22 cellular contexts compared by ENCODE assay signal in the genomic region with DNA sequence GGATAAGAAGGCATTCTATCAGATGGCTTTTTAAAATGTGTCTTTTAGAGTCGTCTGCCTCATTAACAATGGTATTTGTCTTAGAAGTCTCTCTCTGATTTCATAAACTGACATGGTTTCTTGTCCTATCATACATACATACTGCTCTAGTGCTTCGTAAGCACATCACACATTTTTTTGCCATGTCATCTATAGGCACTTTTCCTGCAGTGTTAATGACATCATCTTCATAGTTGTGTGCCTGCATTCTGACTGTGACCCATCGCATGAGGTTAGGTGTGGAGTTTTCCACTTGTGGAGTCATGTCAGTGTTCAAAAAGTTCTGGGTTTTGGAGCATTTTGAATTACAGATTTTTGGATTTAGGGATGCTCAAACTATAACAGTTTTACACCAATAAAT.
"Had no signal": no experiment of that assay in that cellular context is flagged by ENCODE, and none has a peak within 500 bp of the region (broad histone marks: within the 10 kb centered on the region; RNA-seq: fewer than 3 reads in every experiment).

No MANE protein-coding gene starts in this region.

- DNase-seq: activated CD4-positive, alpha-beta T cell treated with anti-CD3 and anti-CD28 coated beads for 48 hours; activated CD4-positive, alpha-beta T cell treated with anti-CD3 and anti-CD28 coated beads, Interleukin-2, amount 50 U/mL, for 4 hours; activated CD4-positive, CD25-positive, alpha-beta regulatory T cell treated with anti-CD3 and anti-CD28 coated beads, Interleukin-2, amount 50 U/mL, for 72 hours; activated CD8-positive, alpha-beta memory T cell treated with anti-CD3 and anti-CD28 coated beads, Interleukin-2, amount 50 U/mL, for 48 hours; activated CD8-positive, alpha-beta T cell treated with anti-CD3 and anti-CD28 coated beads, Interleukin-2, amount 10 ng/mL, durations not matched to agents 7 days and 5 days; activated effector memory CD4-positive, alpha-beta T cell treated with Interleukin-2 at 50 U/mL for 16 hours; activated naive CD4-positive, alpha-beta T cell; activated T-cell treated with anti-CD3 and anti-CD28 coated beads, Interleukin-2, amount 50 U/mL, for 1 hour; aorta; MG63; MV-4-11; NCI-H1092 treated with DMSO at 0.1 percent for 48 hours; NCI-H1417 treated with DMSO at 0.1 percent for 48 hours; NCI-H1694; NCI-H2029; NCI-H2107; NCI-H345; NCI-H510A; NCI-H69; PC-3; SHP77 treated with DMSO at 0.1 percent for 48 hours had no signal

- FAIRE-seq: RCC 7860 had no signal

- H3K36me3 ChIP-seq: MG63 had no signal

- H3K27me3 ChIP-seq: MG63 had no signal

- ATAC-seq: activated CD8-positive, alpha-beta T cell treated with anti-CD3 and anti-CD28 coated beads, Interleukin-2, amount 10 ng/mL, durations not matched to agents 7 days and 5 days; PC-3 had no signal

- H3K9me3 ChIP-seq: MG63 had no signal

- H3K4me3 ChIP-seq: MG63 had no signal
